8 cellular contexts compared by ENCODE assay signal in the genomic region with DNA sequence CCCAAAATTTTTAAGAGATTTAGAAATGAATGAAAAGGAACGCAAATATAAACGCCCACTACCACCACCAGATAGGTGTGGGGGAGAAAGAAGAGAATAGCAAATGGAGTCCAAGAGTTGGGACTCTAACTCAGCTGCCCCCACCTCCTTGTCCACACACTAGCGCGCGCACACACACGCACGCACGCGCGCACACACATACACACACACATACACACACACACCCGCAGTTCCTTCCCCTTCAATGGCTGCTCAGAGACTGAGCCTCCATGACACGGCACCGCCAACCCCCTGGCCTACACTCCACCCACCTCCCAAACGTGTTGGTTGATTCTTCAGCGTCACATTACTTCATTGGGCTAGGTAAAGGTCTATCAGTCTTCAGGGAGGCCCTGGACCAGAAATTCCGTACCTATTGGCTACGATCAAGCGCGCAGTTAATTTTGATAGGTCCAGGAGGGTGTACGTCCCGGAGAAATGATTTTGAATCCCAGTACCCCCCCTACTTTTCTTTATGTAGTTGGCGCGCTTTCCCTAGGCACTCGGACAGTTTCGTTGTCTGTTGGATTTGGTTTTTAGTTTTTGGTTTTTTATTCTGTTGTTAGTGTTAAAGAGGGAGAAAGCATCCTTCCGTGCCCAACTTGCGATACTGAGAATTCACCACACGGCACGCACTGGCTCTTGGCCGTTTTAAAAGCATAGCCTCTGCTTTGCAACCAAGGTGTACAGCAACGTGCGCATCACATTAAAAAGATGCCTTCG. TPM values are rescaled to one million over a fixed set of nuclear protein-coding genes. Genes with fewer than 3 reads are reported as not detected.
A peak's percentile ranks its signal among the peaks of the same experiment; 100 is the strongest.
DNase-seq lines count a peak whose midpoint lies in the region; ATAC-seq and TF ChIP-seq lines count a peak whose summit lies in the region.

TSS of gene ANP32E (minus strand) at position 261 of the 762 bp plus-strand sequence. CDS start 326 bp downstream, outside the sequence.

- CTCF ChIA-PET in BJ (lab: Yijun Ruan, JAX), result interaction anchor here (1.5 kb wide), 1 partner anchor 10 kb away, joined by 5 read pairs; no protein-coding TSS in a partner anchor

- H3K4me3 ChIP-seq in BJ (ENCODE audit: low read depth, low read length), result peak within 1 kb of the TSS; percentile 67

- H3K36me3 ChIP-seq in BJ (ENCODE audit: control insufficient read depth, insufficient read depth, low read length), result no peaks in the 10 kb centered on the region

- ATAC-seq in HG03460 (IDR thresholded peaks at IDR 0.05; ENCODE audit: unreplicated experiment), result peak; percentile 78

- DNase-seq in BJ (ENCODE audit: low read depth) (peak; percentile 98), GM19240 (ENCODE audit: insufficient read length, low spot score) (peak; percentile 84), NCI-H524 treated with DMSO at 0.1 percent for 48 hours (lab: John Stamatoyannopoulos, UW) (peak; percentile 95), kidney glomerular epithelial cell (lab: John Stamatoyannopoulos, UW) (peak; percentile 99)
- peak; percentile 90 to 91 for DNase-seq in activated CD4-positive, alpha-beta T cell treated with anti-CD3 and anti-CD28 coated beads for 4 hours
- DNase-seq in stimulated activated CD4-positive, alpha-beta T cell treated with anti-CD3 and anti-CD28 coated beads, Interleukin-1b, Interleukin-23, amount 100 ng/mL, for 1 hour (ENCODE audit: low read depth in 2 of 2), result peak; percentile 74 to 88

- POLR2A ChIA-PET in BJ (lab: Charles Lee), result interaction anchor here (0.6 kb wide), 1 partner anchor 128 kb away, joined by 3 read pairs; no protein-coding TSS in a partner anchor

- 0 out of 2 replicates have a peak, but pooled peaks have one; percentile 13 for TF ChIP-seq CTCF in BJ (IDR thresholded peaks at IDR 0.05; ENCODE audit: insufficient read depth, low read depth, low read length)

- no peaks in the 10 kb centered on the region for H3K27me3 ChIP-seq in BJ (ENCODE audit: control insufficient read depth, insufficient read depth, low read length)

- peak within 1 kb of the TSS; percentile 80 for H3K27ac ChIP-seq in cingulate gyrus (ENCODE audit: low read depth, low read length)

RNA-seq across cellular contexts. Expression of gene ANP32E, which starts in this region (rescaled TPM):
- polyA plus RNA-seq in BJ (2011; rRNA removed), result 6.1 and 14.8 TPM in 2 replicates
- 7.4 and 7.5 TPM in 2 replicates for polyA minus RNA-seq in BJ (2011; rRNA and poly(A)+ RNA removed)

Comparison
In these comparisons a context has a peak if more than half of its experiments do, and no peak if none do; other contexts are left out.
1. Peak in every context shown above with its lines: DNase-seq, ATAC-seq, H3K4me3 ChIP-seq and H3K27ac ChIP-seq.